8 cellular contexts compared by ENCODE assay signal in genomic region chr1:167687919-167688519, GRCh38. TPM values are rescaled to one million over a fixed set of nuclear protein-coding genes. Genes with fewer than 3 reads are reported as not detected.
DNase-seq lines count a peak whose midpoint lies in the region; ATAC-seq and TF ChIP-seq lines count a peak whose summit lies in the region.

No MANE protein-coding gene starts in this region.

- intact Hi-C loops in adrenal gland (cut with DNase I) (loop anchor here in 1 of 2 donors (2.0 kb wide), 1 partner anchor 87 kb away; no protein-coding TSS in a partner anchor), right cardiac atrium (cut with DNase I) (loop anchor here (1.0 to 10.0 kb wide), 6 partner anchors 53 to 131 kb away; partner anchors contain the start of gene RCSD1 (in 3 of the 4))

- ATAC-seq in GM21737 (IDR thresholded peaks at IDR 0.05; ENCODE audit: unreplicated experiment) (peak; percentile 50), right cardiac atrium (peak; percentile 5 to 46), GM19455 (IDR thresholded peaks at IDR 0.05; ENCODE audit: unreplicated experiment) (no peak)

- DNase-seq in COR-L47 (lab: John Stamatoyannopoulos, UW): peak; percentile 56
- DNase-seq in NCI-H146 (lab: John Stamatoyannopoulos, UW): peak; percentile 70
- peak; percentile 44 to 75 (median 61) for DNase-seq in T-helper 1 cell
- peak; percentile 60 to 94 (median 84) for DNase-seq in adrenal gland
- DNase-seq in right cardiac atrium: peak in 2 of 3 donors; percentile 55 to 63
- peak; percentile 49 for DNase-seq in skeletal muscle cell (ENCODE audit: low read depth)

- H3K27ac ChIP-seq in adrenal gland (no peak overlapping the region), right cardiac atrium (ENCODE audit: low read length) (no peak overlapping the region)

- no peak for TF ChIP-seq POLR2A in adrenal gland (IDR thresholded peaks at IDR 0.05)

- 19 to 23% (median 21%) methylated on average over 7 of the region's 7 CpGs for WGBS in adrenal gland, 4 donors
- 23% methylated on average over 7 of the region's 7 CpGs for WGBS in right cardiac atrium

- peaks cover 15 to 31% of the 10 kb centered on the region in 2 donors for H3K4me1 ChIP-seq in adrenal gland (replicated peaks in 1 of 2)
- peaks cover 12% of the 10 kb centered on the region for H3K4me1 ChIP-seq in right cardiac atrium (ENCODE audit: control insufficient read depth, insufficient read depth, low read length)

- peak; percentile 88 to 97 (median 92) for TF ChIP-seq CTCF in adrenal gland (IDR thresholded peaks at IDR 0.05)

- no peaks in the 10 kb centered on the region for H3K27me3 ChIP-seq in adrenal gland
- no peaks in the 10 kb centered on the region for H3K27me3 ChIP-seq in right cardiac atrium (ENCODE audit: control insufficient read depth, insufficient read depth)

- peaks cover 0 to 4% of the 10 kb centered on the region in 2 donors for H3K36me3 ChIP-seq in adrenal gland (replicated peaks in 1 of 2)

- H3K9me3 ChIP-seq in adrenal gland (replicated peaks in 1 of 3) (no peaks in the 10 kb centered on the region), right cardiac atrium (ENCODE audit: control insufficient read depth, low read length) (no peaks in the 10 kb centered on the region)

- H3K4me3 ChIP-seq in adrenal gland (no peak overlapping the region), right cardiac atrium (ENCODE audit: low read length) (no peak overlapping the region), skeletal muscle cell (ENCODE audit: low read depth, low read length) (no peak overlapping the region)

RNA-seq across cellular contexts. Expression of gene MPZL1, which starts 33.8 kb away (rescaled TPM):
- total RNA-seq in adrenal gland (100 to 1,000 TPM in 1 of 8 donors, 10 to 100 TPM in 7; 32.5 to 101 (median 65.0) TPM), right cardiac atrium (10 to 100 TPM; 36.3 to 73.7 (median 61.1) TPM)
- polyA plus RNA-seq in adrenal gland (10 to 100 TPM; 12.1 to 87.5 (median 20.6) TPM), right cardiac atrium (20.4 TPM)

RNA-seq across cellular contexts. Expression of gene RCSD1, which starts 58.0 kb away (rescaled TPM):
- 10 to 100 TPM in 6 of 8 donors, 1 to 10 TPM in 2; 8.5 to 15.4 (median 11.9) TPM for total RNA-seq in adrenal gland
- 1 to 10 TPM; 3.3 to 8.8 (median 5.0) TPM for polyA plus RNA-seq in adrenal gland
- total RNA-seq in right cardiac atrium: 10 to 100 TPM; 53.4 to 61.5 (median 58.2) TPM
- polyA plus RNA-seq in right cardiac atrium: 27.1 TPM
